Comparison of ENCODE assay signal across 1 cellular context in the genomic region with DNA sequence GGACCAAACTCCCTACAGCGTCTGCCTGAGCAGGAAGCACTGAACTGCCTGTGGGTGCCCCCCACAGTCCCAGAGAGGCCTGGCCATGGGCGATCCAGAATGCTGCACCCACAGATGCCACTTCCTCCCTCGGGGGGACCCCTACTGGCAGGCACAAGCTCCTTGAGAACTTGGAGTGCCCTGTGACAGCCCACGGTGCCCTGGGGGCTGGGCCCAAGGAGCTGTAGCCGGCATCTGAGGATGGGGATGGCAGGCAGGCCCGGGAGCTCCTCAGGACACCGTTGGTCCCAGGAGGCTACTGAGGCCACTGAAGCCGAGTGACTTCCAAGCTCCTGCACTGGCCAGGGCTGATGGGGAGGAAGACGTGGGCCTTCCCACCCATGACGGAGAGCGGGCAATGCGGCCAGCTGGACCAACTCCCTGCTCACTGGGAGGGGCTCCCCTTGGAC.
TF ChIP-seq lines count a peak whose summit lies in the region.

No MANE protein-coding gene starts in this region.

TF ChIP-seq in H1, 55 proteins besides CTCF, POLR2A, EP300 and RAD21:
- TF ChIP-seq HDAC6 (IDR thresholded peaks at IDR 0.05; ENCODE audit: low read depth, low read length) = no peak
- TF ChIP-seq, protein P1, sequence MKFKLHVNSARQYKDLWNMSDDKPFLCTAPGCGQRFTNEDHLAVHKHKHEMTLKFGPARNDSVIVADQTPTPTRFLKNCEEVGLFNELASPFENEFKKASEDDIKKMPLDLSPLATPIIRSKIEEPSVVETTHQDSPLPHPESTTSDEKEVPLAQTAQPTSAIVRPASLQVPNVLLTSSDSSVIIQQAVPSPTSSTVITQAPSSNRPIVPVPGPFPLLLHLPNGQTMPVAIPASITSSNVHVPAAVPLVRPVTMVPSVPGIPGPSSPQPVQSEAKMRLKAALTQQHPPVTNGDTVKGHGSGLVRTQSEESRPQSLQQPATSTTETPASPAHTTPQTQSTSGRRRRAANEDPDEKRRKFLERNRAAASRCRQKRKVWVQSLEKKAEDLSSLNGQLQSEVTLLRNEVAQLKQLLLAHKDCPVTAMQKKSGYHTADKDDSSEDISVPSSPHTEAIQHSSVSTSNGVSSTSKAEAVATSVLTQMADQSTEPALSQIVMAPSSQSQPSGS (IDR thresholded peaks at IDR 0.05; ENCODE audit: low read length) = no peak
- TF ChIP-seq SIRT6 (IDR thresholded peaks at IDR 0.05; ENCODE audit: low read length) = no peak
- no peak for TF ChIP-seq HDAC2 (IDR thresholded peaks at IDR 0.05; ENCODE audit: borderline replicate concordance in 1 of 2, low read depth in 2 of 2, low read length in 2 of 2)
- TF ChIP-seq, protein P2, sequence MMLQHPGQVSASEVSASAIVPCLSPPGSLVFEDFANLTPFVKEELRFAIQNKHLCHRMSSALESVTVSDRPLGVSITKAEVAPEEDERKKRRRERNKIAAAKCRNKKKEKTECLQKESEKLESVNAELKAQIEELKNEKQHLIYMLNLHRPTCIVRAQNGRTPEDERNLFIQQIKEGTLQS (IDR thresholded peaks at IDR 0.05; ENCODE audit: insufficient read depth, low read depth, low read length) = no peak
- no peak for TF ChIP-seq RBBP5 (IDR thresholded peaks at IDR 0.05; ENCODE audit: borderline replicate concordance, low read depth, low read length)
- TF ChIP-seq SP2 (IDR thresholded peaks at IDR 0.05; ENCODE audit: low read length) = no peak
- TF ChIP-seq JUN (IDR thresholded peaks at IDR 0.05; ENCODE audit: low read depth, low read length) = no peak
- no peak for TF ChIP-seq SRF (IDR thresholded peaks at IDR 0.05; ENCODE audit: low read depth, low read length)
- no peak for TF ChIP-seq PHF8 (conservative IDR thresholded peaks at IDR 0.05; ENCODE audit: low read depth, low read length)
- TF ChIP-seq GTF2F1 (IDR thresholded peaks at IDR 0.05; ENCODE audit: borderline replicate concordance, low read depth, low read length) = no peak
- no peak for TF ChIP-seq KDM5A (IDR thresholded peaks at IDR 0.05; ENCODE audit: low read length)
- no peak for TF ChIP-seq YY1 (IDR thresholded peaks at IDR 0.05; ENCODE audit: low read depth, low read length)
- no peak for TF ChIP-seq SIN3A (conservative IDR thresholded peaks at IDR 0.05 in 1 of 2, IDR thresholded peaks at IDR 0.05 in 1 of 2; ENCODE audit: low read depth in 1 of 2, low read length in 2 of 2)
- no peak for TF ChIP-seq SUZ12 (IDR thresholded peaks at IDR 0.05; ENCODE audit: low read length)
